Comparison of ENCODE assay signal across 1 cellular context in the genomic region with DNA sequence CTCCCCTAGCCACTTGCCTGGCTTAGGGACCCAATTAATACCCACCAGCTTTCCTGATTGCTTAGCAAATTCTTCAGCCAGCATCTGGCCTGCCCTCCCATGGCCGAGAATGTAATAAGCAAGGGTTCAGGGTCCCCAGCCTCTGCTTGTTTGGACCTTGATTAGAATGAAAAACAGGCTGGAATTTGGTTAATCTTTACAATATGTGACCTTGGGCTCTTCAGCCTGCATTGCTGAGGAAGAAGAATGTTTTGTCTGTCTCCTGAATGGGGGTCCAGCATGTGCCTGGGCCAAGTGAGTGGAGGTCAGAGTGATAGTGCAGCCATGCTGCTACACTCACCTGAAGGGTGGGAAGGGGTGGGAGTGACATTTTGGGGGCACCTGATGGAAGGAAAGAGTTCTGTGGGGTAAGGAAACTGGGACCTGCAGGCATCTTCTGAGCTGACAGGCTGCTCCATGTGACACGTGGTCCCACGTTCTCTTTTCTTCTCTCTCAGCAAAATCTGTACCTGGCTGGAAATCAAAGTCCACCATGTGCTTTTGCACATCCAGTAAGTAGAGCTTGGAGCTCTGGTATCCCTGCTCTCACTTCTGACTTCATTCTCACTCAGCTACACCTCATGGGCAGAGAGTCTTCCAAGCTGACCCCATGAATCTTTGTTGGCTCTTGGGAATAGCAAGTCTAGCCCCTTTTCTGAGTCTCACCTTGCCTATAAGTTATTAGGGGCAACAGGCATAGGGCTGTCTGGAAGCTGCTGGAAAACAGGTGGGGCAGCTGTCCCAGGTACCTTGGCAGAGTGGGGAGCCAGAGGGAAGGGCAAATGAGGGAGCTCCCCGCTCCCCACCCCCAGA.
TF ChIP-seq lines count a peak whose summit lies in the region.

No MANE protein-coding gene starts in this region.

TF ChIP-seq in HEK293T, 16 proteins besides CTCF, POLR2A, EP300 and RAD21 (continued from another document):
- TF ChIP-seq ARNT (IDR thresholded peaks at IDR 0.05) (no peak), CTBP1 (IDR thresholded peaks at IDR 0.05; ENCODE audit: borderline replicate concordance) (no peak), FOXK2 (IDR thresholded peaks at IDR 0.05) (no peak)
TF ChIP-seq in HEK293T: peak in this region for 0.
